In the genomic region with DNA sequence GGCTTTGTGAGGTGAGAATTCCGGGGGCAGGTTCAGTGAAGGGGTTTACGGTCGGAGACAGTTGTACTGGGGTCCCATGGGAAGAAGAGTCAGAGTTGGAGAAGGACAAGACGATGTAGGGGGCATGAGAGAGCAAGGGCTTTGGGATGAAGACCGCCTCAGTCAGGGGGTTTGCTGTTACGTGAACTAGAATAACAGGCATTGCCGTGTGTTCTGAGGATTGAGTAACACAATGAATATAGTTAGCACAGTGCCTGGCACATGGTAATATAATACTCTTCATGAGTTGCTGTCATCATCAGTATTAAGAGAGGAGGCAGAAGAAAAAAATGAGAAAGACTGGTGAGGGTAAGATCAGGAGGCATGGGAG, we compare ENCODE assay signal across 8 cellular contexts. TPM values are rescaled to one million over a fixed set of nuclear protein-coding genes. Genes with fewer than 3 reads are reported as not detected.
DNase-seq lines count a peak whose midpoint lies in the region; ATAC-seq and TF ChIP-seq lines count a peak whose summit lies in the region.

No MANE protein-coding gene starts in this region.

- H3K27ac ChIP-seq in gastrocnemius medialis = peak overlapping the region; percentile 97 to 99 (median 99)

- ATAC-seq in T-helper 17 cell (no peak), gastrocnemius medialis (peak in 1 of 2 donors; percentile 15), left colon (no peak)

- H3K4me3 ChIP-seq in GM12875 (ENCODE audit: low read depth, low read length) (peak overlapping the region; percentile 61), fibroblast of villous mesenchyme (ENCODE audit: low read depth, low read length) (peak overlapping the region; percentile 95), gastrocnemius medialis (peak overlapping the region; percentile 95 to 100 (median 96))

- no peak for TF ChIP-seq CTCF in GM12875 (IDR thresholded peaks at IDR 0.05; ENCODE audit: borderline replicate concordance, insufficient read depth, low read depth, low read length)
- TF ChIP-seq CTCF in fibroblast of villous mesenchyme (IDR thresholded peaks at IDR 0.05; ENCODE audit: insufficient read depth, low read depth, low read length) = no peak
- TF ChIP-seq CTCF in gastrocnemius medialis (IDR thresholded peaks at IDR 0.05 in 4 of 5, conservative IDR thresholded peaks at IDR 0.05 in 1 of 5) = no peak

- H3K4me1 Mint-ChIP-seq in T-helper 17 cell = peaks cover 26% of the 10 kb centered on the region

- peaks cover 0 to 37% of the 10 kb centered on the region in 2 donors for H3K36me3 ChIP-seq in gastrocnemius medialis

- H3K4me3 Mint-ChIP-seq in T-helper 17 cell = peak overlapping the region; percentile 99

- peaks cover 24 to 30% of the 10 kb centered on the region in 2 donors for H3K4me1 ChIP-seq in gastrocnemius medialis

- no peaks in the 10 kb centered on the region for H3K9me3 ChIP-seq in T-helper 17 cell (ENCODE audit: control insufficient read depth, low read length, poor library complexity, severe bottlenecking)
- no peaks in the 10 kb centered on the region for H3K9me3 ChIP-seq in gastrocnemius medialis

- in situ Hi-C loops in gastrocnemius medialis (cut with MboI; ENCODE audit: low sequenced_read_pairs in 4 of 4) = loop anchor here in 2 of 4 donors (5.0 to 25.0 kb wide), 2 partner anchors 42 to 87 kb away; a partner anchor contains a TSS

- no peaks in the 10 kb centered on the region for H3K27me3 Mint-ChIP-seq in T-helper 17 cell

- peaks cover 4% of the 10 kb centered on the region for H3K36me3 Mint-ChIP-seq in T-helper 17 cell (ENCODE audit: low read depth)

- no peak for DNase-seq in T-helper 17 cell
- peak; percentile 36 for DNase-seq in fibroblast of villous mesenchyme (ENCODE audit: low read depth)
- no peak for DNase-seq in gastrocnemius medialis
- no peak for DNase-seq in erythroblast (lab: John Stamatoyannopoulos, UW)
- DNase-seq in pons (ENCODE audit: low spot score) = no peak
- no peak for DNase-seq in NCI-H2029 (lab: John Stamatoyannopoulos, UW)
- no peak for DNase-seq in left colon

- TF ChIP-seq POLR2A in gastrocnemius medialis (IDR thresholded peaks at IDR 0.05) (no peak), erythroblast (IDR thresholded peaks at IDR 0.05; ENCODE audit: low read length) (no peak)

- intact Hi-C loops in gastrocnemius medialis (cut with DNase I; ENCODE audit: low total_unique reads) (loop anchor here (1.0 to 5.0 kb wide), 7 partner anchors 20 to 1077 kb away; a partner anchor contains a TSS), left colon (cut with DNase I, micrococcal nuclease) (no loop called here)

- no peaks in the 10 kb centered on the region for H3K27me3 ChIP-seq in gastrocnemius medialis

- H3K27ac Mint-ChIP-seq in T-helper 17 cell = peak overlapping the region; percentile 100

RNA-seq across cellular contexts. Expression of a gene that starts 0.6 kb away (rescaled TPM):
- total RNA-seq in T-helper 17 cell = 10 to 100 TPM; 17.0 to 21.7 TPM
- 13.4 and 15.8 TPM in 2 replicates for total RNA-seq in fibroblast of villous mesenchyme
- 10 to 100 TPM; 11.7 to 33.2 (median 21.5) TPM for total RNA-seq in gastrocnemius medialis
- 10 to 100 TPM; 15.3 to 17.3 TPM for total RNA-seq in left colon

RNA-seq across cellular contexts. Expression of a gene that starts 0.8 kb away (rescaled TPM):
- total RNA-seq in T-helper 17 cell (10 to 100 TPM in 1 of 2 donors, 1 to 10 TPM in 1; 9.6 to 12.1 TPM), fibroblast of villous mesenchyme (16.0 and 27.1 TPM in 2 replicates), gastrocnemius medialis (10 to 100 TPM in 2 of 4 donors, 1 to 10 TPM in 2; 6.6 to 16.0 (median 11.0) TPM), left colon (10 to 100 TPM in 1 of 2 donors, 1 to 10 TPM in 1; 6.9 to 10.9 TPM)

RNA-seq across cellular contexts. Expression of a gene that starts 13.9 kb away (rescaled TPM):
- total RNA-seq in T-helper 17 cell (1 to 10 TPM; 3.2 to 4.4 TPM), fibroblast of villous mesenchyme (1.7 and 1.9 TPM in 2 replicates), gastrocnemius medialis (under 1 TPM; 0.07 to 0.75 (median 0.21) TPM), left colon (1 to 10 TPM in 1 of 2 donors, under 1 TPM in 1; 0.61 to 1.1 TPM)

RNA-seq across cellular contexts. Expression of a gene that starts 19.8 kb away (rescaled TPM):
- total RNA-seq in T-helper 17 cell (10 to 100 TPM; 30.6 to 31.7 TPM), fibroblast of villous mesenchyme (68.2 and 76.0 TPM in 2 replicates), gastrocnemius medialis (10 to 100 TPM; 20.1 to 35.9 (median 32.9) TPM), left colon (10 to 100 TPM; 28.7 to 40.5 TPM)

RNA-seq across cellular contexts. Expression of a gene that starts 33.4 kb away (rescaled TPM):
- total RNA-seq in T-helper 17 cell (1 to 10 TPM; 8.5 to 9.9 TPM), fibroblast of villous mesenchyme (28.1 and 34.1 TPM in 2 replicates), gastrocnemius medialis (10 to 100 TPM; 24.7 to 68.9 (median 50.9) TPM), left colon (10 to 100 TPM; 34.6 to 36.3 TPM)
